Comparison of ENCODE assay signal across 28 cellular contexts in the genomic region with DNA sequence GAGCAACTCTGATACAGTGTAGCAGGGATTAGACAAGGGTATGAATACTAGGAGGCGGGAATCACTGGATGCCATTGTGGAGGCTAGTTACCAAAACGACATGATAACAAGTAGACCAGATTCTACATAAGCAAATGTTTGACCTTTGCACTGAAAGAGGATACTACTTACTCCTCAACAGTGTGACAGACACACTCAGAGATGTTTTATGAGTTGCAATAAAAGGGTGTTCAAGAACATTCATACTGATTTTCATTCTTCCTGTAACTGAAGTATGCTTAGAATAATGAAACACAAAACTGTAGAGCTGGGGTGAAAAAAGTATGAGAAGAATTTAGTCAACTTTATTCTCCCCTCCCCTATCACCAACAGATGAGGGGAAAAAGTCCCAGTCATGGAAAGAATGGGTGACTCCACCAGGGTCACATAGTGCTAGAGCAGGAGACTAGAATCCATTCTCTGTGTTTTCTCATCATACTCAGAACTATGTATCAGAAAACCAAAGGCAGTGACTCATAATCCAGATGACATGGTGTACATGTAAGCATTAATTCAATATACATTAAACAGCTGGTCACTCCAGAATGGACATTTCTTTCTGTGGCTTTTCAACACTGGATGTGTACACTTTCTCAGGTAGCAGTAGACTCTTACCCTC. TPM values are rescaled to one million over a fixed set of nuclear protein-coding genes. Genes with fewer than 3 reads are reported as not detected.
DNase-seq lines count a peak whose midpoint lies in the region; ATAC-seq and TF ChIP-seq lines count a peak whose summit lies in the region.
"Had no signal": no experiment of that assay in that cellular context is flagged by ENCODE, and none has a peak within 500 bp of the region (broad histone marks: within the 10 kb centered on the region; RNA-seq: fewer than 3 reads in every experiment).

No MANE protein-coding gene starts in this region.

- H3K27ac Mint-ChIP-seq in MCF 10A (ENCODE audit: low read depth, unreplicated experiment) (no peak overlapping the region), T-cell (no peak overlapping the region)
- H3K27ac Mint-ChIP-seq in CD8-positive, alpha-beta memory T cell: no peak overlapping the region
- H3K27ac Mint-ChIP-seq: activated naive CD4-positive, alpha-beta T cell treated with anti-CD3 and anti-CD28 coated beads, Interleukin-2, amount 50 U/mL, for 24 hours; B cell; mesothelial cell of epicardium; naive thymus-derived CD8-positive, alpha-beta T cell had no signal

- H3K4me1 ChIP-seq in breast epithelium (no peaks in the 10 kb centered on the region), foreskin keratinocyte (no peaks in the 10 kb centered on the region)
- H3K4me1 ChIP-seq in CD8-positive, alpha-beta memory T cell (ENCODE audit: insufficient read depth, low read length): no peaks in the 10 kb centered on the region
- H3K4me1 ChIP-seq: Caco-2, esophagus muscularis mucosa, left ventricle myocardium inferior, upper lobe of left lung had no signal

- BruUV-seq in MCF 10A (replicated peaks; lab: Mats Ljungman, UMichigan): no TSS peak

- DNase-seq in MCF 10A (ENCODE audit: unreplicated experiment): peak; percentile 11
- no peak for DNase-seq in breast epithelium (ENCODE audit: low spot score in 2 of 2)
- DNase-seq in brain microvascular endothelial cell: peak; percentile 24
- DNase-seq in foreskin keratinocyte: peak in 1 of 2 donors; percentile 25
- no peak for DNase-seq in LoVo (ENCODE audit: low spot score)
- DNase-seq in T-cell: no peak
- no peak for DNase-seq in dermis blood vessel endothelial cell
- DNase-seq in CD8-positive, alpha-beta memory T cell: no peak
- DNase-seq: activated CD4-positive, alpha-beta T cell treated with anti-CD3 and anti-CD28 coated beads, Interleukin-2, amount 50 U/mL, for 1 hour; Caco-2; DND-41; effector memory CD8-positive, alpha-beta T cell; H7; left ventricle myocardium inferior; naive thymus-derived CD8-positive, alpha-beta T cell; NCI-H1105 treated with DMSO at 0.1 percent for 48 hours; NCI-H2029 treated with DMSO at 0.1 percent for 48 hours; small intestine; stimulated activated CD4-positive, alpha-beta T cell treated with anti-CD3 and anti-CD28 coated beads, Interleukin-1b, Interleukin-23, amount 100 ng/mL, for 48 hours; substantia nigra; upper lobe of left lung had no signal

- intact Hi-C loops in MCF 10A (cut with micrococcal nuclease) (no loop called here), breast epithelium (cut with DNase I; ENCODE audit: low total_unique reads) (no loop called here)

- H3K9me3 Mint-ChIP-seq in MCF 10A (ENCODE audit: unreplicated experiment) (no peaks in the 10 kb centered on the region), T-cell (no peaks in the 10 kb centered on the region)
- H3K9me3 Mint-ChIP-seq in CD8-positive, alpha-beta memory T cell: no peaks in the 10 kb centered on the region
- H3K9me3 Mint-ChIP-seq: activated naive CD4-positive, alpha-beta T cell treated with anti-CD3 and anti-CD28 coated beads, Interleukin-2, amount 50 U/mL, for 24 hours; effector memory CD8-positive, alpha-beta T cell had no signal

- H3K4me3 Mint-ChIP-seq in MCF 10A (ENCODE audit: unreplicated experiment) (no peak overlapping the region), T-cell (no peak overlapping the region)
- H3K4me3 Mint-ChIP-seq in CD8-positive, alpha-beta memory T cell: no peak overlapping the region
- H3K4me3 Mint-ChIP-seq: activated naive CD4-positive, alpha-beta T cell treated with anti-CD3 and anti-CD28 coated beads, Interleukin-2, amount 50 U/mL, for 24 hours; B cell; effector memory CD8-positive, alpha-beta T cell; mesothelial cell of epicardium; naive thymus-derived CD8-positive, alpha-beta T cell had no signal

- TF ChIP-seq CTCF in MCF 10A (IDR thresholded peaks at IDR 0.05; ENCODE audit: unreplicated experiment): no peak
- no peak for TF ChIP-seq CTCF in breast epithelium (IDR thresholded peaks at IDR 0.05)
- no peak for TF ChIP-seq CTCF in brain microvascular endothelial cell (IDR thresholded peaks at IDR 0.05; ENCODE audit: low read depth, low read length, missing control alignments)
- TF ChIP-seq CTCF in foreskin keratinocyte (conservative IDR thresholded peaks at IDR 0.05): no peak

- H3K36me3 ChIP-seq in breast epithelium (no peaks in the 10 kb centered on the region), brain microvascular endothelial cell (replicated peaks) (no peaks in the 10 kb centered on the region)
- no peaks in the 10 kb centered on the region for H3K36me3 ChIP-seq in CD8-positive, alpha-beta memory T cell (ENCODE audit: insufficient read depth, low read length)
- H3K36me3 ChIP-seq: esophagus muscularis mucosa, left ventricle myocardium inferior, upper lobe of left lung had no signal

- in situ Hi-C loops in brain microvascular endothelial cell (cut with HindIII; ENCODE audit: low pct_ligation_motif_present, low sequenced_read_pairs): no loop called here

- H3K27me3 ChIP-seq in breast epithelium: no peaks in the 10 kb centered on the region
- no peaks in the 10 kb centered on the region for H3K27me3 ChIP-seq in brain microvascular endothelial cell (replicated peaks)
- H3K27me3 ChIP-seq in foreskin keratinocyte: peaks cover 8% of the 10 kb centered on the region
- H3K27me3 ChIP-seq in CD8-positive, alpha-beta memory T cell (ENCODE audit: insufficient read depth, low read length, poor library complexity, severe bottlenecking): no peaks in the 10 kb centered on the region
- H3K27me3 ChIP-seq: esophagus muscularis mucosa, hepatocyte, upper lobe of left lung had no signal

- no peak for TF ChIP-seq POLR2A in breast epithelium (IDR thresholded peaks at IDR 0.05)

- H3K27me3 Mint-ChIP-seq in MCF 10A (ENCODE audit: insufficient read depth, unreplicated experiment) (peaks cover 78% of the 10 kb centered on the region), T-cell (peaks cover 0 to 7% of the 10 kb centered on the region in 2 donors)
- H3K27me3 Mint-ChIP-seq in CD8-positive, alpha-beta memory T cell: peaks cover 0 to 11% of the 10 kb centered on the region in 2 donors

- H3K36me3 Mint-ChIP-seq in MCF 10A (ENCODE audit: insufficient read depth, unreplicated experiment) (no peaks in the 10 kb centered on the region), T-cell (no peaks in the 10 kb centered on the region)
- H3K36me3 Mint-ChIP-seq in CD8-positive, alpha-beta memory T cell: no peaks in the 10 kb centered on the region
- H3K36me3 Mint-ChIP-seq: activated naive CD4-positive, alpha-beta T cell treated with anti-CD3 and anti-CD28 coated beads, Interleukin-2, amount 50 U/mL, for 24 hours; naive thymus-derived CD8-positive, alpha-beta T cell had no signal

- H3K9me3 ChIP-seq in breast epithelium: no peaks in the 10 kb centered on the region
- no peaks in the 10 kb centered on the region for H3K9me3 ChIP-seq in CD8-positive, alpha-beta memory T cell (ENCODE audit: low read length)
- H3K9me3 ChIP-seq: Caco-2, esophagus muscularis mucosa, left ventricle myocardium inferior, upper lobe of left lung had no signal

- POLR2A ChIA-PET in MCF 10A (lab: Yijun Ruan, JAX): no interaction called here
- POLR2A ChIA-PET in T-cell (lab: Charles Lee): no interaction called here
- POLR2A ChIA-PET in CD8-positive, alpha-beta memory T cell (lab: Charles Lee): no interaction called here

- H3K27ac ChIP-seq in breast epithelium (no peak overlapping the region), brain microvascular endothelial cell (no peak overlapping the region), foreskin keratinocyte (no peak overlapping the region)
- no peak overlapping the region for H3K27ac ChIP-seq in CD8-positive, alpha-beta memory T cell (ENCODE audit: low read depth, low read length)
- H3K27ac ChIP-seq: esophagus muscularis mucosa, hepatocyte, left ventricle myocardium inferior, upper lobe of left lung, VCaP had no signal

- H3K4me1 Mint-ChIP-seq in MCF 10A (ENCODE audit: insufficient read depth, unreplicated experiment) (no peaks in the 10 kb centered on the region), T-cell (no peaks in the 10 kb centered on the region)
- no peaks in the 10 kb centered on the region for H3K4me1 Mint-ChIP-seq in CD8-positive, alpha-beta memory T cell
- H3K4me1 Mint-ChIP-seq: activated naive CD4-positive, alpha-beta T cell treated with anti-CD3 and anti-CD28 coated beads, Interleukin-2, amount 50 U/mL, for 24 hours; B cell; naive thymus-derived CD8-positive, alpha-beta T cell had no signal

- CTCF ChIA-PET in MCF 10A (lab: Yijun Ruan, JAX) (no interaction called here), T-cell (lab: Charles Lee) (no interaction called here)
- CTCF ChIA-PET in CD8-positive, alpha-beta memory T cell (lab: Charles Lee): no interaction called here

- ATAC-seq in foreskin keratinocyte: peak; percentile 55
- ATAC-seq in T-cell (replicated peaks in 1 of 4): no peak
- ATAC-seq: effector memory CD8-positive, alpha-beta T cell; naive thymus-derived CD8-positive, alpha-beta T cell had no signal

- H3K4me3 ChIP-seq in breast epithelium (no peak overlapping the region), brain microvascular endothelial cell (ENCODE audit: low read depth, low read length) (no peak overlapping the region)
- no peak overlapping the region for H3K4me3 ChIP-seq in CD8-positive, alpha-beta memory T cell (ENCODE audit: low read length)
- H3K4me3 ChIP-seq: esophagus muscularis mucosa, hepatocyte, left ventricle myocardium inferior, upper lobe of left lung had no signal

RNA-seq across cellular contexts. Expression of gene ARHGAP20, which starts 32.8 kb away (rescaled TPM):
- not detected in 2 replicates for total RNA-seq in MCF 10A (2022)
- 10 to 100 TPM in 2 of 3 donors, 1 to 10 TPM in 1; 5.4 to 34.6 (median 11.8) TPM for total RNA-seq in breast epithelium
- not detected in 2 replicates for total RNA-seq in foreskin keratinocyte
- polyA plus RNA-seq in foreskin keratinocyte: not detected in 2 replicates
- total RNA-seq in T-cell: under 1 TPM in 3 of 5 donors, not detected in 2; 0.03 to 0.09 (median 0.07) TPM
- 1.0 and 1.5 TPM in 2 replicates for total RNA-seq in dermis blood vessel endothelial cell
- total RNA-seq in CD8-positive, alpha-beta memory T cell: under 1 TPM in 1 of 2 experiments, not detected in 1; 0.09 TPM
- not detected for polyA plus RNA-seq in CD8-positive, alpha-beta memory T cell
- total RNA-seq: OCI-LY7 had no signal
- polyA plus RNA-seq: naive thymus-derived CD8-positive, alpha-beta T cell had no signal

Comparison
In these comparisons a context has a peak if more than half of its experiments do, and no peak if none do; other contexts are left out.
1. DNase-seq: peak in MCF 10A (single experiment) and brain microvascular endothelial cell (single experiment); none in breast epithelium (0 of 2), LoVo (single experiment), T-cell (0 of 34), dermis blood vessel endothelial cell (single experiment) and CD8-positive, alpha-beta memory T cell (0 of 5).